8 cellular contexts compared by ENCODE assay signal in the genomic region with DNA sequence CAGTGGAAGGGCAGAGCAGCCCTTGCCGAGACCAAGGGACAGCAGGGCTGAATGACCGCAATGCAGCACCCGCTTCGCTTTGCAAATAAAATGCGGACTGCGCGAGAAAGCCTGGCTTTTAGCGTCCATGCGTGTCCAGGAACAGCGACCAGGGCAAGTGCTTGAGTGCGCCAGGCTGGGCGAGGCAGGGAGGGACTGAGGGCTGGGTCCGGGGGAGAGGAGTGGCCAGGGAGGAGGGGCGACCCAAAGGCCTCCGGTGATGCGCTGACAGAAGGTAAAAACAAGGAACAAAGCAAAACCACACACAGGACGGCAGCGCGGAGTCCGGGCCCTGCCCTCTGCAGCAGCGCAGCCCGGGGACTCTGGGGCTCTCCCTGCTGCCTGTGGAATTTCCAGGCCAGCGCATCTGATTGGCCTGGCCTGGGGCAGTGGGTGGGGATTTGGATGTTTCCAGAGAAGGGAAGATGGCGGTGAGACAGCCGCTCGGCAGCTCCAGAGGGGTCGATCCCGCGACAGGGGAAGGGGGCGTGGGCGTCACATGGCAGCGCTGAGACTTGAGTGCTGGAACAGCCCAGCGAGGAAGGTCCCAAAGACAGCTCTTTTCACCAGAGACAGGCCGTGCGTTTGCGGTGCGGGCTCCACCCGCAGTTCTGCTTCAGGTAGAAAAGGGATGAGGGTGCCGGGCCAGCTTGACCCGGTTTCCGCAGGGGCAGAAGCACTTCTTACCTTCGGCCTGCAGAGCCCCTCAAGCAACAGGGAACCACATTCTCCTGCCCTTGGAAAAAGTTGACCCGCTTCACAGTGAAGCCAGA. TPM values are rescaled to one million over a fixed set of nuclear protein-coding genes. Genes with fewer than 3 reads are reported as not detected.
DNase-seq lines count a peak whose midpoint lies in the region; ATAC-seq and TF ChIP-seq lines count a peak whose summit lies in the region.

No MANE protein-coding gene starts in this region.

- H3K27me3 ChIP-seq in kidney epithelial cell (ENCODE audit: control insufficient read depth, insufficient read depth, low read length), result no peaks in the 10 kb centered on the region

- peak; percentile 88 for DNase-seq in ELR (ENCODE audit: low read depth)
- peak; percentile 41 for DNase-seq in GOT3 (lab: John Stamatoyannopoulos, UW)
- DNase-seq in NCI-H1092 treated with DMSO at 0.1 percent for 48 hours (lab: John Stamatoyannopoulos, UW), result peak; percentile 33
- DNase-seq in T-helper 17 cell, result no peak
- DNase-seq in chondrocyte (ENCODE audit: low spot score), result no peak
- peak; percentile 79 for DNase-seq in kidney epithelial cell (ENCODE audit: low read depth)
- DNase-seq in stimulated activated CD4-positive, alpha-beta T cell treated with anti-CD3 and anti-CD28 coated beads, Interleukin-12 subunit alpha, Interleukin-12 subunit beta, amount 100 ng/mL, for 24 hours (ENCODE audit: low read depth in 2 of 2), result peak; percentile 26 to 62
- no peak for DNase-seq in OCI-M2 (lab: John Stamatoyannopoulos, UW; ENCODE audit: unreplicated experiment)

- TF ChIP-seq CTCF in chondrocyte (IDR thresholded peaks at IDR 0.05) (peak; percentile 35), kidney epithelial cell (IDR thresholded peaks at IDR 0.05; ENCODE audit: insufficient read depth, low read length, poor library complexity, severe bottlenecking) (no peak)

- H3K4me3 ChIP-seq in kidney epithelial cell (ENCODE audit: low read depth, low read length), result peak overlapping the region; percentile 52

- no peaks in the 10 kb centered on the region for H3K9me3 Mint-ChIP-seq in chondrocyte (ENCODE audit: low read depth)

- H3K9me3 ChIP-seq in T-helper 17 cell (ENCODE audit: control insufficient read depth, low read length, poor library complexity, severe bottlenecking), result no peaks in the 10 kb centered on the region

- ATAC-seq in T-helper 17 cell, result peak; percentile 88

- H3K36me3 ChIP-seq in kidney epithelial cell (ENCODE audit: control insufficient read depth, insufficient read depth, low read length), result no peaks in the 10 kb centered on the region

- H3K27me3 Mint-ChIP-seq in T-helper 17 cell (peaks cover 30% of the 10 kb centered on the region), chondrocyte (ENCODE audit: low read depth) (no peaks in the 10 kb centered on the region)

- peaks cover 18% of the 10 kb centered on the region for H3K4me1 Mint-ChIP-seq in T-helper 17 cell
- H3K4me1 Mint-ChIP-seq in chondrocyte (ENCODE audit: low read depth), result peaks cover 26% of the 10 kb centered on the region

- H3K4me3 Mint-ChIP-seq in T-helper 17 cell (peak overlapping the region; percentile 99), chondrocyte (ENCODE audit: unreplicated experiment) (peak overlapping the region; percentile 96)

- H3K36me3 Mint-ChIP-seq in T-helper 17 cell (ENCODE audit: low read depth) (peaks cover 6% of the 10 kb centered on the region), chondrocyte (ENCODE audit: low read depth) (no peaks in the 10 kb centered on the region)

- peak overlapping the region; percentile 67 for H3K27ac Mint-ChIP-seq in T-helper 17 cell
- peak overlapping the region; percentile 91 for H3K27ac Mint-ChIP-seq in chondrocyte (ENCODE audit: unreplicated experiment)

RNA-seq across cellular contexts. Expression of a gene that starts 51.8 kb away (rescaled TPM):
- total RNA-seq in T-helper 17 cell, result 10 to 100 TPM; 80.4 to 96.1 TPM
- 236 to 416 TPM (median 247 TPM) in 3 replicates for total RNA-seq in chondrocyte
- total RNA-seq in kidney epithelial cell, result 105 and 115 TPM in 2 replicates

Comparison
In these comparisons a context has a peak if more than half of its experiments do, and no peak if none do; other contexts are left out.
1. DNase-seq: peak in ELR (single experiment), GOT3 (single experiment), NCI-H1092 treated with DMSO at 0.1 percent for 48 hours (single experiment), kidney epithelial cell (single experiment) and stimulated activated CD4-positive, alpha-beta T cell treated with anti-CD3 and anti-CD28 coated beads, Interleukin-12 subunit alpha, Interleukin-12 subunit beta, amount 100 ng/mL, for 24 hours (2 of 2); none in T-helper 17 cell (0 of 3), chondrocyte (single experiment) and OCI-M2 (single experiment).